Comparison of ENCODE assay signal across 20 cellular contexts in the genomic region with DNA sequence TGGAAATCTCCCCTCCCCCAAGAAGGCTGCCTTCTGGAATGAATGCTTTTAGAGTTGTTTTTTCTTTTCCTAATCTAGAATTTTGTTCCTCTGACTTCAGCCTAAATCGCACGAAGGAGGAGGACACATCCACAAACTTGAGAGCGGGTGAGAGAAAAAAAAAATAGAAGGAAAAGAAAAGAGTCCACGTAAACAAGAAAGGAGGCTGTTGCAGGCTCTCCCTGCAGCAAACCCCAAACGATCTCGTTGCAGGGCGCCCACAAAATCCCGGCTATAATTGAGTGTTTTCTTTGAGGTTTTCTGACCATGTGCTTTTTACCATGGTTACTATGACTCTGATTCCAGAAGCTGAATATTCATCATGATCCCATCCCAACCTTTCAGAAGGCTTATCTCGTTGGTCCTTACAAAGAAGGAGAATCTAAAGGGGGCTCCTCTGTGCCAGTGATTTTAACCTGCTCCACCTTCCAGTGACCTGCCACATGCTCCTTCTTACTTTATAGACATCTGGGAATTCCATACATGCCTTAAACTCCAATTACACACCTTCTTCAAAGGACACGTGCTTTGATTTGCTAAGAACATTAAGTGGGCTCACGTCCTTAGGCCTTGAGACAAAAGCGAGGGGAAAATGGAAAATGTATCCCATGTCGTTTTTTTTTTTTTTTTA. TPM values are rescaled to one million over a fixed set of nuclear protein-coding genes. Genes with fewer than 3 reads are reported as not detected.
A peak's percentile ranks its signal among the peaks of the same experiment; 100 is the strongest.
DNase-seq lines count a peak whose midpoint lies in the region; ATAC-seq and TF ChIP-seq lines count a peak whose summit lies in the region.
"Had no signal": no experiment of that assay in that cellular context is flagged by ENCODE, and none has a peak within 500 bp of the region (broad histone marks: within the 10 kb centered on the region; RNA-seq: fewer than 3 reads in every experiment).

No MANE protein-coding gene starts in this region.

- ATAC-seq in thoracic aorta (ENCODE audit: insufficient number of reproducible peaks, low FRiP score, low read depth) (no peak), GM21528 (IDR thresholded peaks at IDR 0.05; ENCODE audit: low FRiP score, unreplicated experiment) (no peak), GM18870 (IDR thresholded peaks at IDR 0.05; ENCODE audit: unreplicated experiment) (no peak)

- H3K27ac ChIP-seq in thoracic aorta: peak overlapping the region; percentile 48 to 59
- H3K27ac ChIP-seq: 22Rv1, ovary, spleen had no signal

- H3K27ac Mint-ChIP-seq in brain: peak overlapping the region in 3 of 5 experiments; percentile 2 to 81 (median 53)
- H3K27ac Mint-ChIP-seq: CD4-positive, alpha-beta T cell; stimulated activated naive CD8-positive, alpha-beta T cell treated with anti-CD3 and anti-CD28 coated beads, Interleukin-15, Interleukin-2, amounts not matched to agents 100 ng/mL and 50 ng/mL, for 24 hours had no signal

- DNase-seq in DMS53 (lab: John Stamatoyannopoulos, UW): peak; percentile 37
- no peak for DNase-seq in DMS53 treated with DMSO at 0.1 percent for 48 hours (lab: John Stamatoyannopoulos, UW; ENCODE audit: unreplicated experiment)
- peak; percentile 23 for DNase-seq in left kidney (ENCODE audit: low read depth, low spot score)
- no peak for DNase-seq in thoracic aorta (ENCODE audit: low spot score)
- DNase-seq in GM19240 (ENCODE audit: insufficient read length, low spot score): no peak
- DNase-seq: CD4-positive, alpha-beta T cell; dermis blood vessel endothelial cell; Kasumi-1; NCI-H146; NCI-H446 treated with DMSO at 0.1 percent for 48 hours; ovary had no signal

- TF ChIP-seq CTCF in brain (conservative IDR thresholded peaks at IDR 0.05) (no peak), thoracic aorta (IDR thresholded peaks at IDR 0.05) (no peak)

- no peaks in the 10 kb centered on the region for H3K9me3 ChIP-seq in thoracic aorta
- H3K9me3 ChIP-seq: ovary, spleen had no signal

- no peaks in the 10 kb centered on the region for H3K36me3 Mint-ChIP-seq in brain

- H3K36me3 ChIP-seq in thoracic aorta: no peaks in the 10 kb centered on the region
- H3K36me3 ChIP-seq: ovary, spleen had no signal

- H3K27me3 Mint-ChIP-seq in brain: peaks cover 99% of the 10 kb centered on the region

- peaks cover 24% of the 10 kb centered on the region for H3K4me1 Mint-ChIP-seq in brain

- H3K9me3 Mint-ChIP-seq in brain: peaks cover 0 to 4% (median 0%) of the 10 kb centered on the region in 5 experiments
- H3K9me3 Mint-ChIP-seq: CD4-positive, alpha-beta T cell; stimulated activated naive CD8-positive, alpha-beta T cell treated with anti-CD3 and anti-CD28 coated beads, Interleukin-15, Interleukin-2, amounts not matched to agents 100 ng/mL and 50 ng/mL, for 24 hours had no signal

- H3K4me3 ChIP-seq in thoracic aorta: peak overlapping the region; percentile 73

- H3K4me3 Mint-ChIP-seq in brain: peak overlapping the region in 3 of 5 experiments; percentile 42 to 81 (median 72)
- H3K4me3 Mint-ChIP-seq: CD4-positive, alpha-beta T cell; stimulated activated naive CD8-positive, alpha-beta T cell treated with anti-CD3 and anti-CD28 coated beads, Interleukin-15, Interleukin-2, amounts not matched to agents 100 ng/mL and 50 ng/mL, for 24 hours had no signal

- H3K27me3 ChIP-seq in thoracic aorta (replicated peaks; ENCODE audit: insufficient read depth): no peaks in the 10 kb centered on the region
- H3K27me3 ChIP-seq: ovary had no signal

- peaks cover 14 to 38% of the 10 kb centered on the region in 2 donors for H3K4me1 ChIP-seq in thoracic aorta (ENCODE audit: control insufficient read depth in 1 of 2, low read depth in 2 of 2)

RNA-seq across cellular contexts. Expression of a gene that starts 5.8 kb away (rescaled TPM):
- 0.19 TPM for polyA plus RNA-seq in brain (ENCODE audit: insufficient read depth, low read depth, low replicate concordance)
- 10 to 100 TPM; 14.2 to 26.0 TPM for total RNA-seq in thoracic aorta
- total RNA-seq: CD4-positive, alpha-beta T cell; dermis blood vessel endothelial cell; OCI-LY7; spleen had no signal

RNA-seq across cellular contexts. Expression of a gene that starts 33.6 kb away (rescaled TPM):
- polyA plus RNA-seq in brain (ENCODE audit: insufficient read depth, low read depth, low replicate concordance): not detected
- total RNA-seq in thoracic aorta: not detected
- total RNA-seq: CD4-positive, alpha-beta T cell; dermis blood vessel endothelial cell; G401; mesenteric fat pad; OCI-LY7; ovary; spleen had no signal
- polyA plus RNA-seq: ovary, spleen had no signal

Comparison
In these comparisons a context has a peak if more than half of its experiments do, and no peak if none do; other contexts are left out.
1. DNase-seq: peak in DMS53 (single experiment) and left kidney (single experiment); none in DMS53 treated with DMSO at 0.1 percent for 48 hours (single experiment), thoracic aorta (single experiment) and GM19240 (single experiment).